ENCODE assay signal across 29 cellular contexts in genomic region chr14:104444159-104445030, GRCh38.
DNase-seq lines count a peak whose midpoint lies in the region; ATAC-seq, FAIRE-seq and TF ChIP-seq lines count a peak whose summit lies in the region.
"Had no signal": no experiment of that assay in that cellular context is flagged by ENCODE, and none has a peak within 500 bp of the region (broad histone marks: within the 10 kb centered on the region; RNA-seq: fewer than 3 reads in every experiment).

No MANE protein-coding gene starts in this region.

- DNase-seq in activated CD8-positive, alpha-beta memory T cell treated with anti-CD3 and anti-CD28 coated beads for 24 hours: peak; percentile 41
- DNase-seq in activated CD8-positive, alpha-beta memory T cell treated with anti-CD3 and anti-CD28 coated beads, Interleukin-2, amount 10 ng/mL, durations not matched to agents 7 days and 5 days: no peak
- DNase-seq in CD14-positive monocyte (ENCODE audit: low spot score) (peak; percentile 33), K562 (ENCODE audit: extremely low read depth in 1 of 4, low spot score in 3 of 4) (no peak), neuronal stem cell (ENCODE audit: low spot score) (no peak), NCI-H1092 treated with DMSO at 0.1 percent for 48 hours (lab: John Stamatoyannopoulos, UW) (no peak), NCI-H2029 treated with DMSO at 0.1 percent for 48 hours (lab: John Stamatoyannopoulos, UW) (no peak), Kasumi-1 (lab: John Stamatoyannopoulos, UW) (no peak)
- DNase-seq: Caco-2; DMS79 treated with DMSO at 0.1 percent for 48 hours; effector memory CD8-positive, alpha-beta T cell; esophagus squamous epithelium; gastrocnemius medialis; hippocampal formation; lower lobe of right lung; NCI-H1048; NCI-H187 treated with DMSO at 0.1 percent for 48 hours; NCI-H2227 treated with DMSO at 0.1 percent for 48 hours; NCI-H748 treated with DMSO at 0.1 percent for 48 hours; occipital lobe; stimulated activated CD4-positive, alpha-beta T cell treated with anti-CD3 and anti-CD28 coated beads, Interleukin-4, amount 100 ng/mL, for 4 hours had no signal

- H3K27ac ChIP-seq in K562 (ENCODE audit: extremely low read depth, low read depth, low read length) (no peak overlapping the region), neuronal stem cell (replicated peaks; ENCODE audit: low read length) (no peak overlapping the region)
- H3K27ac ChIP-seq: esophagus squamous epithelium, gastrocnemius medialis, lower lobe of right lung, right atrium auricular region, spleen had no signal

- H3K23ac ChIP-seq in neuronal stem cell (ENCODE audit: low read depth, low read length, poor library complexity): no peak overlapping the region

- no peak overlapping the region for H2AFZ ChIP-seq in K562 (ENCODE audit: low read depth, low read length)
- no peak overlapping the region for H2AFZ ChIP-seq in neuronal stem cell (ENCODE audit: low read length)

- H3K4me3 ChIP-seq in K562 (no peak overlapping the region), neuronal stem cell (ENCODE audit: low read length in 2 of 2) (peak overlapping the region in 1 of 2 donors; percentile 41)
- H3K4me3 ChIP-seq: esophagus squamous epithelium, gastrocnemius medialis, lower lobe of right lung, right atrium auricular region, spleen had no signal

- H2BK120ac ChIP-seq in neuronal stem cell (ENCODE audit: low read depth, low read length): no peak overlapping the region

- no peaks in the 10 kb centered on the region for H3K36me3 ChIP-seq in K562 (ENCODE audit: control insufficient read depth, insufficient read depth, low read length)
- no peaks in the 10 kb centered on the region for H3K36me3 ChIP-seq in neuronal stem cell (replicated peaks in 1 of 2; ENCODE audit: control insufficient read depth in 2 of 2, insufficient read depth in 2 of 2, low read length in 2 of 2)
- H3K36me3 ChIP-seq: esophagus squamous epithelium, gastrocnemius medialis, lower lobe of right lung, right atrium auricular region, spleen had no signal

- WGBS in K562 (ENCODE audit: insufficient coverage, low coverage, missing lambda C conversion rate): 14% methylated on average over 9 of the region's 10 CpGs
- WGBS in neuronal stem cell (ENCODE audit: extremely low coverage in 2 of 2, insufficient read length in 2 of 2, insufficient replicate concordance in 1 of 2), 2 donors: 96% methylated on average over 3 of the region's 10 CpGs; no CpG with 5 or more reads in 1 of the 2 donors

- no peak for ATAC-seq in activated CD8-positive, alpha-beta memory T cell treated with anti-CD3 and anti-CD28 coated beads, Interleukin-2, amount 10 ng/mL, durations not matched to agents 7 days and 5 days
- no peak for ATAC-seq in K562
- ATAC-seq: effector memory CD8-positive, alpha-beta T cell; gastrocnemius medialis; lower lobe of right lung had no signal

- no peak overlapping the region for H4K91ac ChIP-seq in neuronal stem cell (ENCODE audit: low read depth, low read length, poor library complexity)

- no peak overlapping the region for H3K14ac ChIP-seq in neuronal stem cell (ENCODE audit: low read length)

- H3K36me3 Mint-ChIP-seq in activated CD8-positive, alpha-beta memory T cell treated with anti-CD3 and anti-CD28 coated beads, Interleukin-2, amount 10 ng/mL, durations not matched to agents 7 days and 5 days: no peaks in the 10 kb centered on the region
- no peaks in the 10 kb centered on the region for H3K36me3 Mint-ChIP-seq in CD14-positive monocyte
- H3K36me3 Mint-ChIP-seq: brain had no signal

- H3K9ac ChIP-seq in K562 (ENCODE audit: insufficient read depth in 1 of 2, low read depth in 2 of 2, low read length in 2 of 2) (no peak overlapping the region), neuronal stem cell (ENCODE audit: low read depth, low read length, poor library complexity) (no peak overlapping the region)

- in situ Hi-C loops in K562 (cut with MboI): no loop called here

- H2BK5ac ChIP-seq in neuronal stem cell (ENCODE audit: low read length): no peak overlapping the region

- H3K18ac ChIP-seq in neuronal stem cell (ENCODE audit: low read length): peak overlapping the region; percentile 71

- no TSS peak for BruUV-seq in K562 (replicated peaks; lab: Mats Ljungman, UMichigan)

- TF ChIP-seq CTCF in CD14-positive monocyte (IDR thresholded peaks at IDR 0.05): no peak
- TF ChIP-seq CTCF in K562 (IDR thresholded peaks at IDR 0.05 in 2 of 3, conservative IDR thresholded peaks at IDR 0.05 in 1 of 3; ENCODE audit: insufficient read depth in 2 of 3, low read depth in 1 of 3, low read length in 3 of 3): no peak

- H3K9me3 ChIP-seq in K562 (replicated peaks; ENCODE audit: control insufficient read depth, insufficient read depth, low read depth, low read length) (no peaks in the 10 kb centered on the region), neuronal stem cell (replicated peaks in 1 of 2; ENCODE audit: control insufficient read depth in 2 of 2, insufficient read depth in 1 of 2, low read depth in 1 of 2, low read length in 2 of 2) (no peaks in the 10 kb centered on the region)
- H3K9me3 ChIP-seq: Caco-2, lower lobe of right lung had no signal

- H3K4me1 Mint-ChIP-seq in activated CD8-positive, alpha-beta memory T cell treated with anti-CD3 and anti-CD28 coated beads, Interleukin-2, amount 10 ng/mL, durations not matched to agents 7 days and 5 days: no peaks in the 10 kb centered on the region
- no peaks in the 10 kb centered on the region for H3K4me1 Mint-ChIP-seq in CD14-positive monocyte
- H3K4me1 Mint-ChIP-seq: activated CD4-positive, alpha-beta T cell treated with anti-CD3 and anti-CD28 coated beads for 36 hours; B cell had no signal

- POLR2A ChIA-PET in K562 (lab: Yijun Ruan, JAX): no interaction called here

- peaks cover 21% of the 10 kb centered on the region for H3K27me3 Mint-ChIP-seq in activated CD8-positive, alpha-beta memory T cell treated with anti-CD3 and anti-CD28 coated beads, Interleukin-2, amount 10 ng/mL, durations not matched to agents 7 days and 5 days
- H3K27me3 Mint-ChIP-seq in CD14-positive monocyte (ENCODE audit: low read depth in 3 of 3): peaks cover 0 to 4% (median 4%) of the 10 kb centered on the region in 3 donors

- no peak overlapping the region for H2BK12ac ChIP-seq in neuronal stem cell (ENCODE audit: low read length)

- no peak overlapping the region for H3K27ac Mint-ChIP-seq in activated CD8-positive, alpha-beta memory T cell treated with anti-CD3 and anti-CD28 coated beads, Interleukin-2, amount 10 ng/mL, durations not matched to agents 7 days and 5 days
- H3K27ac Mint-ChIP-seq in CD14-positive monocyte: peak overlapping the region in 1 of 7 donors; percentile 5
- H3K27ac Mint-ChIP-seq: activated CD4-positive, alpha-beta T cell treated with anti-CD3 and anti-CD28 coated beads for 36 hours; B cell; effector memory CD8-positive, alpha-beta T cell had no signal

- FAIRE-seq in K562 (lab: Jason Lieb, UNC): no peak
- FAIRE-seq: A204.1, GM12892, islet of Langerhans had no signal

- peaks cover 5% of the 10 kb centered on the region for H3K9me3 Mint-ChIP-seq in activated CD8-positive, alpha-beta memory T cell treated with anti-CD3 and anti-CD28 coated beads, Interleukin-2, amount 10 ng/mL, durations not matched to agents 7 days and 5 days (ENCODE audit: low read depth)
- H3K9me3 Mint-ChIP-seq in CD14-positive monocyte: peaks cover 5 to 14% (median 11%) of the 10 kb centered on the region in 7 donors

- no peaks in the 10 kb centered on the region for H4K20me1 ChIP-seq in K562 (replicated peaks; ENCODE audit: control insufficient read depth, insufficient read depth, low read length)

- H3K4ac ChIP-seq in neuronal stem cell (ENCODE audit: low read length): no peak overlapping the region

- no peak for TF ChIP-seq EP300 in K562 (IDR thresholded peaks at IDR 0.05; ENCODE audit: low read length)

- TF ChIP-seq RAD21 in K562 (CRISPR knock-in tag; conservative IDR thresholded peaks at IDR 0.05 in 1 of 2, IDR thresholded peaks at IDR 0.05 in 1 of 2): no peak

- no peak overlapping the region for H4K8ac ChIP-seq in neuronal stem cell (ENCODE audit: low read depth, low read length)

- H3K4me2 ChIP-seq in K562 (ENCODE audit: insufficient read depth, low read length): no peak overlapping the region
- H3K4me2 ChIP-seq in neuronal stem cell (ENCODE audit: insufficient read depth, low read length, poor library complexity, severe bottlenecking): no peak overlapping the region

- H3K4me3 Mint-ChIP-seq in activated CD8-positive, alpha-beta memory T cell treated with anti-CD3 and anti-CD28 coated beads, Interleukin-2, amount 10 ng/mL, durations not matched to agents 7 days and 5 days: no peak overlapping the region
- no peak overlapping the region for H3K4me3 Mint-ChIP-seq in CD14-positive monocyte
- H3K4me3 Mint-ChIP-seq: activated CD4-positive, alpha-beta T cell treated with anti-CD3 and anti-CD28 coated beads for 36 hours; B cell; brain; effector memory CD8-positive, alpha-beta T cell had no signal

- H2AK5ac ChIP-seq in neuronal stem cell (ENCODE audit: low read depth, low read length): peak overlapping the region; percentile 39

- H2BK15ac ChIP-seq in neuronal stem cell (ENCODE audit: low read length): no peak overlapping the region

- TF ChIP-seq POLR2A in K562 (conservative IDR thresholded peaks at IDR 0.05): no peak

- no peaks in the 10 kb centered on the region for H3K79me2 ChIP-seq in K562 (ENCODE audit: control insufficient read depth, insufficient read depth, low read length)

- CTCF ChIA-PET in activated CD8-positive, alpha-beta memory T cell treated with anti-CD3 and anti-CD28 coated beads, Interleukin-2, amount 10 ng/mL, durations not matched to agents 7 days and 5 days (lab: Charles Lee): no interaction called here
- CTCF ChIA-PET in K562 (lab: Yijun Ruan, JAX; ENCODE audit: low intra/inter-chr PET ratio): no interaction called here

- H3K4me1 ChIP-seq in K562 (replicated peaks in 1 of 2; ENCODE audit: control insufficient read depth in 2 of 2, insufficient read depth in 2 of 2, low read length in 2 of 2) (no peaks in the 10 kb centered on the region), neuronal stem cell (ENCODE audit: control insufficient read depth in 2 of 2, insufficient read depth in 1 of 2, low read depth in 1 of 2, low read length in 2 of 2) (peaks cover 0 to 25% of the 10 kb centered on the region in 2 donors)
- H3K4me1 ChIP-seq: Caco-2, esophagus squamous epithelium, gastrocnemius medialis, lower lobe of right lung, right atrium auricular region, spleen had no signal

- H3K79me1 ChIP-seq in neuronal stem cell (ENCODE audit: low read depth, low read length): no peaks in the 10 kb centered on the region

- H3K27me3 ChIP-seq in K562 (ENCODE audit: control insufficient read depth in 2 of 2, insufficient read depth in 2 of 2, low read length in 2 of 2) (peaks cover 0 to 6% of the 10 kb centered on the region in 2 experiments; a peak in 3 of 5 replicates), neuronal stem cell (ENCODE audit: control insufficient read depth in 3 of 3, insufficient read depth in 3 of 3, low read depth in 1 of 3, low read length in 3 of 3) (peaks cover 0 to 14% (median 0%) of the 10 kb centered on the region in 3 experiments)
- H3K27me3 ChIP-seq: right atrium auricular region had no signal

- H3K9me1 ChIP-seq in K562 (ENCODE audit: control insufficient read depth, insufficient read depth, low read length): no peaks in the 10 kb centered on the region

- intact Hi-C loops in CD14-positive monocyte (cut with micrococcal nuclease): no loop called here
- intact Hi-C loops in K562 (cut with micrococcal nuclease): no loop called here

TF ChIP-seq in K562, 482 proteins besides CTCF, POLR2A, EP300 and RAD21 (continues in another document):
- no peak for TF ChIP-seq HDAC8 (tag; IDR thresholded peaks at IDR 0.05)
- TF ChIP-seq ZNF24 (IDR thresholded peaks at IDR 0.05): 0 out of 2 replicates have a peak, but pooled peaks have one; percentile 25

Comparison
In these comparisons a context has a peak if more than half of its experiments do, and no peak if none do; other contexts are left out.
1. DNase-seq: peak in activated CD8-positive, alpha-beta memory T cell treated with anti-CD3 and anti-CD28 coated beads for 24 hours (single experiment) and CD14-positive monocyte (single experiment); none in activated CD8-positive, alpha-beta memory T cell treated with anti-CD3 and anti-CD28 coated beads, Interleukin-2, amount 10 ng/mL, durations not matched to agents 7 days and 5 days (single experiment), K562 (0 of 4), neuronal stem cell (single experiment), NCI-H1092 treated with DMSO at 0.1 percent for 48 hours (single experiment), NCI-H2029 treated with DMSO at 0.1 percent for 48 hours (single experiment) and Kasumi-1 (0 of 2).